In genomic region chr5:96189987-96190386, GRCh38 we compare ENCODE assay signal across 18 cellular contexts.
DNase-seq lines count a peak whose midpoint lies in the region; ATAC-seq, FAIRE-seq and TF ChIP-seq lines count a peak whose summit lies in the region.
"Had no signal": no experiment of that assay in that cellular context is flagged by ENCODE, and none has a peak within 500 bp of the region (broad histone marks: within the 10 kb centered on the region; RNA-seq: fewer than 3 reads in every experiment).

No MANE protein-coding gene starts in this region.

- H2BK15ac ChIP-seq in IMR-90 (ENCODE audit: low read depth, low read length) = no peak overlapping the region
- no peak overlapping the region for H2BK15ac ChIP-seq in H1 (ENCODE audit: low read length)

- WGBS in IMR-90 (ENCODE audit: extremely low coverage in 2 of 2, insufficient read length in 1 of 2), 2 experiments = no CpG with 5 or more reads among the region's 1 CpG
- 100% methylated on average over 1 of the region's 1 CpG; no CpG with 5 or more reads in 1 of the 2 experiments for WGBS in H1 (ENCODE audit: extremely low coverage in 1 of 2, insufficient coverage in 1 of 2, insufficient read length in 1 of 2, insufficient replicate concordance in 2 of 2, low coverage in 1 of 2, low lambda C conversion rate in 2 of 2, missing lambda C conversion rate in 1 of 2), 2 experiments

- H3K18ac ChIP-seq in IMR-90 (ENCODE audit: low read depth, low read length) (no peak overlapping the region; the same call in 1 of the 2 replicates), H1 (ENCODE audit: extremely low read depth, low read length) (no peak overlapping the region)

- dilution Hi-C loops in IMR-90 (cut with HindIII; ENCODE audit: low sequenced_read_pairs, unreplicated experiment) = no loop called here

- no peak for TF ChIP-seq RAD21 in IMR-90 (IDR thresholded peaks at IDR 0.05; ENCODE audit: low read length)
- TF ChIP-seq RAD21 in H1 (IDR thresholded peaks at IDR 0.05 in 1 of 2, conservative IDR thresholded peaks at IDR 0.05 in 1 of 2; ENCODE audit: low read depth in 2 of 2, low read length in 2 of 2) = no peak

- H2AK5ac ChIP-seq in IMR-90 (ENCODE audit: low read depth, low read length) (no peak overlapping the region), H1 (ENCODE audit: low read depth, low read length) (no peak overlapping the region)

- no peak for FAIRE-seq in H1 (lab: Jason Lieb, UNC)
- FAIRE-seq: A204.1, K562 had no signal

- H3K9me3 Mint-ChIP-seq in neural progenitor cell = peaks cover 8% of the 10 kb centered on the region

- H3K4me3 ChIP-seq in IMR-90 (ENCODE audit: insufficient read depth, low read depth, low read length) = no peak overlapping the region
- H3K4me3 ChIP-seq in H1 (ENCODE audit: extremely low read depth in 1 of 4, insufficient read depth in 2 of 4, low read depth in 3 of 4, low read length in 4 of 4) = no peak overlapping the region
- H3K4me3 ChIP-seq in neural progenitor cell = no peak overlapping the region
- no peak overlapping the region for H3K4me3 ChIP-seq in OCI-LY7 (ENCODE audit: low read depth, low read length, poor library complexity, severe bottlenecking)
- H3K4me3 ChIP-seq: HAP-1, K562 had no signal

- POLR2A ChIA-PET in IMR-90 (lab: Charles Lee; ENCODE audit: unreplicated experiment) (no interaction called here), H1 (lab: Charles Lee; ENCODE audit: partially characterized antibody) (no interaction called here), OCI-LY7 (lab: Charles Lee) (no interaction called here)

- no peaks in the 10 kb centered on the region for H3K9me2 ChIP-seq in OCI-LY7 (ENCODE audit: insufficient read depth, low read length)

- no peaks in the 10 kb centered on the region for H3K4me1 Mint-ChIP-seq in neural progenitor cell

- H2AFZ ChIP-seq in IMR-90 (replicated peaks; ENCODE audit: low read length, poor library complexity) (no peak overlapping the region), H1 (ENCODE audit: low read length) (0 out of 2 replicates have a peak overlapping the region, but pooled peaks have one; percentile 26), neural progenitor cell (replicated peaks) (peak overlapping the region; percentile 81), OCI-LY7 (ENCODE audit: low read length) (no peak overlapping the region)

- no peak overlapping the region for H2BK5ac ChIP-seq in IMR-90 (ENCODE audit: low read depth, low read length, poor library complexity, severe bottlenecking)
- H2BK5ac ChIP-seq in H1 (ENCODE audit: low read depth, low read length) = no peak overlapping the region

- H3K79me1 ChIP-seq in IMR-90 (ENCODE audit: low read depth in 1 of 2, low read length in 2 of 2) (no peaks in the 10 kb centered on the region), H1 (ENCODE audit: low read depth, low read length) (no peaks in the 10 kb centered on the region)

- H3K9me3 ChIP-seq in IMR-90 (ENCODE audit: control insufficient read depth, insufficient read depth, low read length) = no peaks in the 10 kb centered on the region
- no peaks in the 10 kb centered on the region for H3K9me3 ChIP-seq in H1 (ENCODE audit: insufficient read depth in 2 of 2, low read depth in 1 of 2, low read length in 1 of 2)
- H3K9me3 ChIP-seq in neural progenitor cell (ENCODE audit: low read depth) = no peaks in the 10 kb centered on the region
- H3K9me3 ChIP-seq in OCI-LY7 (ENCODE audit: low read length) = no peaks in the 10 kb centered on the region
- H3K9me3 ChIP-seq: BE2C, HAP-1 had no signal

- H2BK120ac ChIP-seq in IMR-90 (ENCODE audit: low read depth, low read length) = no peak overlapping the region
- no peak overlapping the region for H2BK120ac ChIP-seq in H1 (replicated peaks; ENCODE audit: low read depth, low read length)

- H4K8ac ChIP-seq in IMR-90 (ENCODE audit: low read depth in 2 of 2, low read length in 2 of 2) (no peak overlapping the region; a peak in 1 of 4 replicates), H1 (ENCODE audit: extremely low read depth, insufficient read depth, low read length) (no peak overlapping the region)

- H3K4me2 ChIP-seq in IMR-90 (ENCODE audit: low read depth, low read length) (no peak overlapping the region), H1 (ENCODE audit: insufficient read depth in 1 of 2, low read depth in 2 of 2, low read length in 2 of 2) (no peak overlapping the region), neural progenitor cell (no peak overlapping the region), OCI-LY7 (ENCODE audit: low read length) (no peak overlapping the region)

- no peak overlapping the region for H3K27ac ChIP-seq in IMR-90 (ENCODE audit: insufficient read depth, low read length)
- no peak overlapping the region for H3K27ac ChIP-seq in H1 (ENCODE audit: low read depth, low read length)
- H3K27ac ChIP-seq in neural progenitor cell = no peak overlapping the region
- no peak overlapping the region for H3K27ac ChIP-seq in OCI-LY7 (ENCODE audit: low read depth, low read length, poor library complexity, severe bottlenecking)
- H3K27ac ChIP-seq: C4-2B, HL-60 had no signal

- no peak for TF ChIP-seq EP300 in H1 (IDR thresholded peaks at IDR 0.05; ENCODE audit: borderline replicate concordance in 1 of 2, low read depth in 2 of 2, low read length in 2 of 2)

- H3K27me3 ChIP-seq in IMR-90 (ENCODE audit: control insufficient read depth, insufficient read depth, low read length) (no peaks in the 10 kb centered on the region), H1 (replicated peaks in 1 of 4; ENCODE audit: control insufficient read depth in 3 of 4, extremely low read depth in 1 of 4, insufficient read depth in 3 of 4, low read length in 3 of 4) (no peaks in the 10 kb centered on the region), neural progenitor cell (no peaks in the 10 kb centered on the region)
- H3K27me3 ChIP-seq: BE2C had no signal

- no peak overlapping the region for H3K4me3 Mint-ChIP-seq in neural progenitor cell
- H3K4me3 Mint-ChIP-seq: CD4-positive, alpha-beta T cell had no signal

- H3K4me1 ChIP-seq in IMR-90 (ENCODE audit: control insufficient read depth, insufficient read depth, low read length) (peaks cover 6% of the 10 kb centered on the region), H1 (replicated peaks in 1 of 4; ENCODE audit: control insufficient read depth in 3 of 4, insufficient read depth in 4 of 4, low read length in 3 of 4) (no peaks in the 10 kb centered on the region), neural progenitor cell (no peaks in the 10 kb centered on the region), OCI-LY7 (ENCODE audit: insufficient read depth, low read length, poor library complexity, severe bottlenecking) (no peaks in the 10 kb centered on the region)
- H3K4me1 ChIP-seq: BE2C, HAP-1 had no signal

- no peak for DNase-seq in IMR-90
- no peak for DNase-seq in H1 (ENCODE audit: low read depth in 1 of 2, low spot score in 2 of 2)
- DNase-seq in neural progenitor cell (ENCODE audit: low spot score) = peak; percentile 16
- no peak for DNase-seq in OCI-LY7 (ENCODE audit: low spot score)
- DNase-seq in C1 segment of cervical spinal cord (lab: John Stamatoyannopoulos, UW) = no peak
- DNase-seq in Right ventricle myocardium inferior (ENCODE audit: missing footprints) = no peak
- DNase-seq: ACHN; BE2C; CD4-positive, alpha-beta T cell; DMS153; DMS79; GF-D8; GOT3 had no signal

- H4K91ac ChIP-seq in IMR-90 (ENCODE audit: insufficient read depth, low read depth, low read length) (no peak overlapping the region), H1 (replicated peaks; ENCODE audit: insufficient read length, low read length) (no peak overlapping the region)

- TF ChIP-seq CTCF in IMR-90 (conservative IDR thresholded peaks at IDR 0.05; ENCODE audit: low read depth, low read length) (no peak), H1 (IDR thresholded peaks at IDR 0.05; ENCODE audit: control extremely low read depth in 1 of 3, insufficient read depth in 1 of 3, low read depth in 1 of 3, low read length in 3 of 3) (no peak), neural progenitor cell (IDR thresholded peaks at IDR 0.05) (no peak), OCI-LY7 (conservative IDR thresholded peaks at IDR 0.05; ENCODE audit: low read length) (no peak)

- H3K27me3 Mint-ChIP-seq in neural progenitor cell (ENCODE audit: insufficient read depth, low read depth) = no peaks in the 10 kb centered on the region

- in situ Hi-C loops in IMR-90 (cut with MboI; ENCODE audit: low sequenced_read_pairs) = no loop called here

- H3K14ac ChIP-seq in IMR-90 (replicated peaks; ENCODE audit: low read depth, low read length) (no peak overlapping the region), H1 (ENCODE audit: insufficient read length) (no peak overlapping the region)

- H2BK20ac ChIP-seq in IMR-90 (ENCODE audit: low read depth, low read length) = no peak overlapping the region
- no peak overlapping the region for H2BK20ac ChIP-seq in H1 (ENCODE audit: low read length)

- H3K9ac ChIP-seq in IMR-90 (ENCODE audit: low read depth, low read length) (peak overlapping the region; percentile 21; the same call in 1 of the 2 replicates), H1 (replicated peaks in 1 of 4; ENCODE audit: extremely low read depth in 1 of 4, low read depth in 3 of 4, low read length in 3 of 4) (no peak overlapping the region), neural progenitor cell (no peak overlapping the region)

- H3K27ac Mint-ChIP-seq in neural progenitor cell = no peak overlapping the region
- H3K27ac Mint-ChIP-seq: CD4-positive, alpha-beta T cell had no signal

- H3K79me2 ChIP-seq in H1 (ENCODE audit: control insufficient read depth in 1 of 2, insufficient read depth in 2 of 2, low read length in 2 of 2) = no peaks in the 10 kb centered on the region
- H3K79me2 ChIP-seq in neural progenitor cell (ENCODE audit: low read depth) = no peaks in the 10 kb centered on the region
- no peaks in the 10 kb centered on the region for H3K79me2 ChIP-seq in OCI-LY7 (ENCODE audit: insufficient read depth, low read depth, low read length)

- H3K23ac ChIP-seq in IMR-90 (ENCODE audit: low read depth, low read length) (no peak overlapping the region), H1 (ENCODE audit: insufficient read length) (no peak overlapping the region)

- H4K5ac ChIP-seq in IMR-90 (ENCODE audit: low read depth, low read length) = no peak overlapping the region; the same call in 1 of the 2 replicates
- no peak overlapping the region for H4K5ac ChIP-seq in H1 (ENCODE audit: insufficient read length, low read depth, low read length)

- ATAC-seq in IMR-90 (ENCODE audit: low read depth) (no peak; the same call in 1 of the 2 replicates), Right ventricle myocardium inferior (no peak)
- ATAC-seq: K562 had no signal

- H4K20me1 ChIP-seq in IMR-90 (ENCODE audit: insufficient read depth, low read length) (no peaks in the 10 kb centered on the region), H1 (replicated peaks in 1 of 2; ENCODE audit: control insufficient read depth in 1 of 2, insufficient read depth in 2 of 2, low read length in 2 of 2) (no peaks in the 10 kb centered on the region), neural progenitor cell (ENCODE audit: low read depth) (no peaks in the 10 kb centered on the region), OCI-LY7 (ENCODE audit: insufficient read depth, low read length) (no peaks in the 10 kb centered on the region)

- no peaks in the 10 kb centered on the region for H3K36me3 Mint-ChIP-seq in neural progenitor cell

- H3K4ac ChIP-seq in IMR-90 (ENCODE audit: low read depth, low read length) (no peak overlapping the region), H1 (replicated peaks; ENCODE audit: insufficient read length, low read depth, low read length) (no peak overlapping the region)

- no peak overlapping the region for H3K56ac ChIP-seq in IMR-90 (ENCODE audit: extremely low read depth, insufficient read depth, low read length)
- no peak overlapping the region for H3K56ac ChIP-seq in H1 (replicated peaks; ENCODE audit: insufficient read length, low read depth, low read length)

- H3K36me3 ChIP-seq in IMR-90 (ENCODE audit: control insufficient read depth, insufficient read depth, low read length) (no peaks in the 10 kb centered on the region), H1 (ENCODE audit: control insufficient read depth in 2 of 4, insufficient read depth in 4 of 4, low read length in 3 of 4) (no peaks in the 10 kb centered on the region), neural progenitor cell (no peaks in the 10 kb centered on the region), OCI-LY7 (ENCODE audit: insufficient read depth, low read length) (no peaks in the 10 kb centered on the region)
- H3K36me3 ChIP-seq: BE2C, HAP-1 had no signal

- no peak overlapping the region for H2AK9ac ChIP-seq in IMR-90 (replicated peaks; ENCODE audit: low read depth, low read length, poor library complexity)

- H2BK12ac ChIP-seq in H1 (ENCODE audit: low read depth, low read length) = no peak overlapping the region

- intact Hi-C loops in IMR-90 (cut with micrococcal nuclease) (no loop called here), OCI-LY7 (cut with micrococcal nuclease; ENCODE audit: unreplicated experiment) (no loop called here), Right ventricle myocardium inferior (cut with DNase I) (no loop called here)

- CTCF ChIA-PET in IMR-90 (lab: Yijun Ruan, JAX) = no interaction called here
- CTCF ChIA-PET in H1 (lab: Charles Lee; ENCODE audit: partially characterized antibody) = interaction anchor here (2.1 kb wide), 1 partner anchor 17 kb away, joined by 4 read pairs; no protein-coding TSS in a partner anchor
- CTCF ChIA-PET in OCI-LY7 (lab: Charles Lee; ENCODE audit: unreplicated experiment) = no interaction called here

- H3F3A ChIP-seq in neural progenitor cell (ENCODE audit: low read depth) = no peaks in the 10 kb centered on the region

- TF ChIP-seq POLR2A in IMR-90 (IDR thresholded peaks at IDR 0.05; ENCODE audit: low read depth, low read length) = no peak
- TF ChIP-seq POLR2A in H1 (IDR thresholded peaks at IDR 0.05; ENCODE audit: control extremely low read depth in 1 of 2, low read depth in 2 of 2, low read length in 2 of 2) = no peak

- 0 out of 2 replicates have a peak, but pooled peaks cover 2% of the 10 kb centered on the region for H3K9me1 ChIP-seq in IMR-90 (ENCODE audit: insufficient read depth, low read length)

- no TSS peak for BruUV-seq in IMR-90 (replicated peaks; lab: Mats Ljungman, UMichigan)
- no TSS peak for BruUV-seq in OCI-LY7 (replicated peaks; lab: Mats Ljungman, UMichigan)

- no peaks in the 10 kb centered on the region for H3K23me2 ChIP-seq in H1 (ENCODE audit: low read depth, low read length)

Comparison
In these comparisons a context has a peak if more than half of its experiments do, and no peak if none do; other contexts are left out.
1. H2AFZ ChIP-seq: peak in H1 (single experiment) and neural progenitor cell (single experiment); none in IMR-90 (single experiment) and OCI-LY7 (single experiment).